In genomic region chr11:66708026-66708579, GRCh38 we compare ENCODE assay signal across 20 cellular contexts.
"Had no signal": no experiment of that assay in that cellular context is flagged by ENCODE, and none has a peak within 500 bp of the region (broad histone marks: within the 10 kb centered on the region; RNA-seq: fewer than 3 reads in every experiment).

No MANE protein-coding gene starts in this region.

- H3K4me1 ChIP-seq: esophagus muscularis mucosa, gastrocnemius medialis, psoas muscle, tibial artery, upper lobe of left lung, uterus had no signal

- H3K36me3 ChIP-seq: gastrocnemius medialis, upper lobe of left lung, uterus had no signal

- H3K36me3 Mint-ChIP-seq: immature natural killer cell; naive thymus-derived CD8-positive, alpha-beta T cell; stimulated activated effector memory CD8-positive, alpha-beta T cell treated with anti-CD3 and anti-CD28 coated beads, Interleukin-12 subunit alpha, Interleukin-12 subunit beta, amount 100 ng/mL, for 72 hours had no signal

- H3K4me3 Mint-ChIP-seq: immature natural killer cell; naive thymus-derived CD8-positive, alpha-beta T cell; neural crest cell; stimulated activated effector memory CD8-positive, alpha-beta T cell treated with anti-CD3 and anti-CD28 coated beads, Interleukin-12 subunit alpha, Interleukin-12 subunit beta, amount 100 ng/mL, for 72 hours had no signal

- H3K27me3 ChIP-seq: esophagus muscularis mucosa, gastrocnemius medialis, right lobe of liver, tibial artery, upper lobe of left lung, uterus had no signal

- H3K27ac ChIP-seq: coronary artery, esophagus muscularis mucosa, gastrocnemius medialis, psoas muscle, right lobe of liver, tibial artery, upper lobe of left lung, uterus had no signal

- H3K9me3 Mint-ChIP-seq: immature natural killer cell; naive thymus-derived CD8-positive, alpha-beta T cell; neural crest cell; stimulated activated effector memory CD8-positive, alpha-beta T cell treated with anti-CD3 and anti-CD28 coated beads, Interleukin-12 subunit alpha, Interleukin-12 subunit beta, amount 100 ng/mL, for 72 hours had no signal

- H3K4me3 ChIP-seq: coronary artery, esophagus muscularis mucosa, gastrocnemius medialis, mucosa of descending colon, psoas muscle, right lobe of liver, tibial artery, upper lobe of left lung, uterus had no signal

- DNase-seq: effector CD4-positive, alpha-beta T cell; gastrocnemius medialis; immature natural killer cell; mammary epithelial cell; mucosa of descending colon; naive thymus-derived CD8-positive, alpha-beta T cell; occipital lobe; retina; right lobe of liver; stimulated activated CD4-positive, alpha-beta T cell treated with anti-CD3 and anti-CD28 coated beads, Interleukin-4, amount 100 ng/mL, for 1 hour; stimulated activated CD8-positive, alpha-beta memory T cell treated with anti-CD3 and anti-CD28 coated beads, Interleukin-4, amount 100 ng/mL, for 48 hours; stimulated activated naive CD8-positive, alpha-beta T cell treated with anti-CD3 and anti-CD28 coated beads, Interleukin-15, Interleukin-2, amounts not matched to agents 100 U/mL and 50 U/mL, for 24 hours; tibial artery; uterus had no signal

- H3K27ac Mint-ChIP-seq: immature natural killer cell; stimulated activated effector memory CD8-positive, alpha-beta T cell treated with anti-CD3 and anti-CD28 coated beads, Interleukin-12 subunit alpha, Interleukin-12 subunit beta, amount 100 ng/mL, for 72 hours had no signal

- H3K9me3 ChIP-seq: esophagus muscularis mucosa, gastrocnemius medialis, mucosa of descending colon, psoas muscle, right lobe of liver, tibial artery, upper lobe of left lung, uterus had no signal

- ATAC-seq: gastrocnemius medialis; mucosa of descending colon; naive thymus-derived CD8-positive, alpha-beta T cell; psoas muscle; right lobe of liver; stimulated activated effector memory CD8-positive, alpha-beta T cell treated with anti-CD3 and anti-CD28 coated beads, Interleukin-12 subunit alpha, Interleukin-12 subunit beta, amount 100 ng/mL, for 72 hours; stimulated activated naive CD8-positive, alpha-beta T cell treated with anti-CD3 and anti-CD28 coated beads, Interleukin-15, Interleukin-2, amounts not matched to agents 100 U/mL and 50 U/mL, for 24 hours had no signal

- H3K4me1 Mint-ChIP-seq: immature natural killer cell; neural crest cell; stimulated activated effector memory CD8-positive, alpha-beta T cell treated with anti-CD3 and anti-CD28 coated beads, Interleukin-12 subunit alpha, Interleukin-12 subunit beta, amount 100 ng/mL, for 72 hours had no signal
